31 cellular contexts compared by ENCODE assay signal in genomic region chr5:137308311-137308710, GRCh38.
"Had no signal": no experiment of that assay in that cellular context is flagged by ENCODE, and none has a peak within 500 bp of the region (broad histone marks: within the 10 kb centered on the region; RNA-seq: fewer than 3 reads in every experiment).

No MANE protein-coding gene starts in this region.

- H3K36me3 Mint-ChIP-seq: activated naive CD4-positive, alpha-beta T cell treated with anti-CD3 and anti-CD28 coated beads, Interleukin-2, amount 50 U/mL, for 24 hours; activated naive CD8-positive, alpha-beta T cell treated with anti-CD3 and anti-CD28 coated beads, Interleukin-2, amount 10 ng/mL, durations not matched to agents 7 days and 5 days; WTC11 had no signal

- H3K4me1 Mint-ChIP-seq: activated CD4-positive, alpha-beta T cell treated with anti-CD3 and anti-CD28 coated beads for 36 hours; activated CD4-positive, alpha-beta T cell treated with anti-CD3 and anti-CD28 coated beads, Interleukin-2, amount 10 ng/mL, durations not matched to agents 7 days and 5 days; activated naive CD4-positive, alpha-beta T cell treated with anti-CD3 and anti-CD28 coated beads, Interleukin-2, amount 50 U/mL, for 24 hours; activated naive CD8-positive, alpha-beta T cell treated with anti-CD3 and anti-CD28 coated beads, Interleukin-2, amount 10 ng/mL, durations not matched to agents 7 days and 5 days had no signal

- ATAC-seq: activated CD4-positive, alpha-beta T cell treated with anti-CD3 and anti-CD28 coated beads for 36 hours; activated CD4-positive, CD25-positive, alpha-beta regulatory T cell treated with anti-CD3 and anti-CD28 coated beads, Interleukin-2, amount 50 U/mL, for 24 hours; activated CD8-positive, alpha-beta T cell treated with anti-CD3 and anti-CD28 coated beads, Interleukin-2, amount 10 ng/mL, durations not matched to agents 7 days and 5 days; Panc1; WTC11 had no signal

- H3K27ac ChIP-seq: ascending aorta, cardiac muscle cell had no signal

- H3K4me3 Mint-ChIP-seq: activated CD4-positive, alpha-beta T cell treated with anti-CD3 and anti-CD28 coated beads for 36 hours; activated CD4-positive, alpha-beta T cell treated with anti-CD3 and anti-CD28 coated beads, Interleukin-2, amount 10 ng/mL, durations not matched to agents 7 days and 5 days; activated CD8-positive, alpha-beta T cell treated with anti-CD3 and anti-CD28 coated beads, Interleukin-2, amount 10 ng/mL, durations not matched to agents 7 days and 5 days; activated naive CD4-positive, alpha-beta T cell treated with anti-CD3 and anti-CD28 coated beads, Interleukin-2, amount 50 U/mL, for 24 hours; activated naive CD8-positive, alpha-beta T cell treated with anti-CD3 and anti-CD28 coated beads, Interleukin-2, amount 10 ng/mL, durations not matched to agents 7 days and 5 days; activated T-cell treated with anti-CD3 and anti-CD28 coated beads, Interleukin-2, amount 50 U/mL, for 24 hours; T-helper 1 cell treated with Interleukin-12 subunit alpha and Interleukin-12 subunit beta and Interleukin-4 antibody, amounts not matched to agents 30 μg/mL and 1 μg/mL, for 36 hours; T-helper 2 cell treated with Interferon-gamma antibody and Interleukin-4, amounts not matched to agents 5 μg/mL and 100 μg/mL, for 36 hours; WTC11 had no signal

- DNase-seq: activated CD4-positive, alpha-beta T cell treated with anti-CD3 and anti-CD28 coated beads for 36 hours; activated CD4-positive, alpha-beta T cell treated with anti-CD3 and anti-CD28 coated beads, Interleukin-2, amount 10 ng/mL, durations not matched to agents 7 days and 5 days; activated CD4-positive, alpha-beta T cell treated with anti-CD3 and anti-CD28 coated beads, Interleukin-2, amount 50 U/mL, for 48 hours; activated CD8-positive, alpha-beta T cell treated with anti-CD3 and anti-CD28 coated beads, Interleukin-2, amount 10 ng/mL, durations not matched to agents 7 days and 5 days; activated gamma-delta T cell; activated naive CD4-positive, alpha-beta T cell treated with Interleukin-2 at 50 U/mL for 16 hours; activated naive CD8-positive, alpha-beta T cell treated with anti-CD3 and anti-CD28 coated beads, Interleukin-2, amount 10 ng/mL, durations not matched to agents 7 days and 5 days; activated T-cell treated with anti-CD3 and anti-CD28 coated beads, Interleukin-2, amount 50 U/mL, for 24 hours; amygdala; Kasumi-1; KBM-7; MG63; NCI-H1048; NCI-H1105 treated with DMSO at 0.1 percent for 48 hours; NCI-H1436 treated with DMSO at 0.1 percent for 48 hours; NCI-H1694 treated with DMSO at 0.1 percent for 48 hours; NCI-H2029; NCI-H345; NCI-H524 treated with DMSO at 0.1 percent for 48 hours; SHP77 treated with DMSO at 0.1 percent for 48 hours; SK-N-SH had no signal

- H3K9ac ChIP-seq: SK-N-SH had no signal

- H3K27ac Mint-ChIP-seq: activated CD4-positive, alpha-beta T cell treated with anti-CD3 and anti-CD28 coated beads for 36 hours; activated CD4-positive, alpha-beta T cell treated with anti-CD3 and anti-CD28 coated beads, Interleukin-2, amount 10 ng/mL, durations not matched to agents 7 days and 5 days; activated CD8-positive, alpha-beta T cell treated with anti-CD3 and anti-CD28 coated beads, Interleukin-2, amount 10 ng/mL, durations not matched to agents 7 days and 5 days; activated naive CD4-positive, alpha-beta T cell treated with anti-CD3 and anti-CD28 coated beads, Interleukin-2, amount 50 U/mL, for 24 hours; activated naive CD8-positive, alpha-beta T cell treated with anti-CD3 and anti-CD28 coated beads, Interleukin-2, amount 10 ng/mL, durations not matched to agents 7 days and 5 days; activated T-cell treated with anti-CD3 and anti-CD28 coated beads, Interleukin-2, amount 50 U/mL, for 24 hours; activated T-helper 2 cell treated with anti-CD3 and anti-CD28 coated beads, Interferon-gamma antibody, Interleukin-2, Interleukin-4, amounts not matched to agents 10 μg/mL and 5 μg/mL and 100 μg/mL, durations not matched to agents 14 hours and 24 hours and 36 hours; T-helper 1 cell treated with Interleukin-12 subunit alpha and Interleukin-12 subunit beta and Interleukin-4 antibody, amounts not matched to agents 30 μg/mL and 1 μg/mL, for 36 hours; T-helper 2 cell treated with Interferon-gamma antibody and Interleukin-4, amounts not matched to agents 5 μg/mL and 100 μg/mL, for 36 hours; WTC11 had no signal

- H3K9me3 Mint-ChIP-seq: activated CD4-positive, alpha-beta T cell treated with anti-CD3 and anti-CD28 coated beads, Interleukin-2, amount 10 ng/mL, durations not matched to agents 7 days and 5 days; activated naive CD4-positive, alpha-beta T cell treated with anti-CD3 and anti-CD28 coated beads, Interleukin-2, amount 50 U/mL, for 24 hours; activated naive CD8-positive, alpha-beta T cell treated with anti-CD3 and anti-CD28 coated beads, Interleukin-2, amount 10 ng/mL, durations not matched to agents 7 days and 5 days; activated T-cell treated with anti-CD3 and anti-CD28 coated beads, Interleukin-2, amount 50 U/mL, for 24 hours; activated T-helper 2 cell treated with anti-CD3 and anti-CD28 coated beads, Interferon-gamma antibody, Interleukin-2, Interleukin-4, amounts not matched to agents 10 μg/mL and 5 μg/mL and 100 μg/mL, durations not matched to agents 14 hours and 24 hours and 36 hours; T-helper 1 cell treated with Interleukin-12 subunit alpha and Interleukin-12 subunit beta and Interleukin-4 antibody, amounts not matched to agents 30 μg/mL and 1 μg/mL, for 36 hours; T-helper 2 cell treated with Interferon-gamma antibody and Interleukin-4, amounts not matched to agents 5 μg/mL and 100 μg/mL, for 36 hours; WTC11 had no signal

- H3K4me2 ChIP-seq: SK-N-SH had no signal

- H3K36me3 ChIP-seq: ascending aorta, cardiac muscle cell, MG63, SJSA1 had no signal

- H3K27me3 ChIP-seq: ascending aorta, cardiac muscle cell, MG63, SJSA1 had no signal

- H3K4me3 ChIP-seq: ascending aorta, cardiac muscle cell, MG63, SJSA1 had no signal

- H3K9me3 ChIP-seq: ascending aorta, MG63, SJSA1, SK-N-SH had no signal
